24 cellular contexts compared by ENCODE assay signal in genomic region chr12:23356927-23357708, GRCh38.
"Had no signal": no experiment of that assay in that cellular context is flagged by ENCODE, and none has a peak within 500 bp of the region (broad histone marks: within the 10 kb centered on the region; RNA-seq: fewer than 3 reads in every experiment).

No MANE protein-coding gene starts in this region.

- H3K36me3 ChIP-seq: colonic mucosa, esophagus squamous epithelium, neutrophil, pancreas, stomach, tibial nerve, upper lobe of left lung, uterus had no signal

- FAIRE-seq: endothelial cell of umbilical vein, frontal cortex, keratinocyte, pancreas had no signal

- H3K4me3 ChIP-seq: colonic mucosa, esophagus squamous epithelium, lung, pancreas, smooth muscle cell, stomach, tibial nerve, upper lobe of left lung, uterus had no signal

- H3K27me3 ChIP-seq: colonic mucosa, esophagus squamous epithelium, neutrophil, pancreas, stomach, tibial nerve, upper lobe of left lung, uterus had no signal

- H3K4me1 ChIP-seq: colonic mucosa, esophagus squamous epithelium, pancreas, tibial nerve, uterus had no signal

- ATAC-seq: left ventricle myocardium superior, natural killer cell, pancreas, sciatic nerve had no signal

- DNase-seq: colonic mucosa; dermis blood vessel endothelial cell; effector memory CD4-positive, alpha-beta T cell; erythroblast; esophagus squamous epithelium; head of caudate nucleus; left ventricle myocardium superior; natural killer cell; pancreas; retina; stimulated activated CD4-positive, alpha-beta T cell treated with anti-CD3 and anti-CD28 coated beads, Interleukin-2, amount 100 ng/mL, for 24 hours; stimulated activated CD4-positive, alpha-beta T cell treated with anti-CD3 and anti-CD28 coated beads, Interleukin-4, amount 100 ng/mL, for 24 hours; stimulated activated naive CD4-positive, alpha-beta T cell treated with Interleukin-2 at 50 U/mL for 16 hours; stomach; upper lobe of left lung; uterus had no signal

- H3K27ac ChIP-seq: colonic mucosa, esophagus squamous epithelium, neutrophil, pancreas, stomach, tibial nerve, upper lobe of left lung, uterus had no signal

- H3K9me3 ChIP-seq: colonic mucosa, esophagus squamous epithelium, neutrophil, pancreas, stomach, tibial nerve, upper lobe of left lung, uterus had no signal

- H3K4me2 ChIP-seq: smooth muscle cell had no signal
